ENCODE assay signal across 8 cellular contexts in the genomic region with DNA sequence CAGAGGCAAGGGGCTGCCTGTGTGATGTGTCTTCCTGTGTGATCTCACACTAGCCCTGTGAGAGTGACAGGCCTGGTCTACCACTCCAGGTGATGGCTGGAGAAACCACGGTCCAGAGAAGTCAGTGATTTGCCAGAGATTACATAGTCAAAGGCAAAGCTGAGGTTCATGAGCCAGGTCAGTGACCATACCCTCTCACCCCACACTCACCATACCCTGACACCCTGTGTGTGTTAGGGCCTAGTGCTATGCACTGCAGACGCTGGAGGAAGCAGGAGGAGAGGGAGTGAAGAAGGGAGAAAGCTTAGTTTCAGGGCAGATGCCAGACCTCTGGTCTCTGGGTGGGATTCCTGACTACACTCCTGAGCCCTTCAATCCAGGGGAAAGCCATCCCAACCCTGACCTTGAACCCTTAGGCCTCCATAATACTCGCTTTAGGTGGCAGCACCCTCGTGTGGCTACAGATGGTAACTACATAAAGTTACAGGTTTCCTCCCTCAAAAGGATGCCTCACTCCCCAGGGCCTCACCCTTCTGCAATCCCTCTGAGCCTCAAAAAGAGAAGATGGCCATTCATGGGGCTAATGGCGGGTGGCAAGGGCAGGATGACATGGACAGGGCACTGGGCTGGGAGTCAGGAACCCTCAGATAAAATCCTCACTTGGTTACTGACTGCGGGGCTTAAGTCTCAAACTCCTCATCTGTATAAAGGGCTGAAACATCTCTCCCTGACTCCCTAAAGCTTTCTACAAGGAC. TPM values are rescaled to one million over a fixed set of nuclear protein-coding genes. Genes with fewer than 3 reads are reported as not detected.
DNase-seq lines count a peak whose midpoint lies in the region; ATAC-seq and TF ChIP-seq lines count a peak whose summit lies in the region.

No MANE protein-coding gene starts in this region.

- H3K27ac ChIP-seq in 22Rv1, result peak overlapping the region; percentile 27; the same call in 1 of the 2 replicates
- peak overlapping the region; percentile 49 for H3K27ac ChIP-seq in epithelial cell of prostate

- no peaks in the 10 kb centered on the region for H3K4me1 Mint-ChIP-seq in activated CD4-positive, alpha-beta memory T cell treated with anti-CD3 and anti-CD28 coated beads for 36 hours (ENCODE audit: low read depth)
- H3K4me1 Mint-ChIP-seq in naive thymus-derived CD8-positive, alpha-beta T cell, result peaks cover 0 to 11% (median 5%) of the 10 kb centered on the region in 4 donors

- POLR2A ChIA-PET in activated CD4-positive, alpha-beta memory T cell treated with anti-CD3 and anti-CD28 coated beads for 36 hours (lab: Charles Lee), result interaction anchor here (1.8 kb wide), 1 partner anchor 127 kb away, joined by 4 read pairs; no protein-coding TSS in a partner anchor
- POLR2A ChIA-PET in naive thymus-derived CD8-positive, alpha-beta T cell (lab: Charles Lee), result interaction anchor here (1.2 to 1.7 kb wide), 2 partner anchors 10 to 150 kb away, joined by 3 to 5 read pairs; no protein-coding TSS in a partner anchor

- DNase-seq in GM12865 (ENCODE audit: low read depth), result peak; percentile 52
- DNase-seq in NCI-H2227 (lab: John Stamatoyannopoulos, UW; ENCODE audit: unreplicated experiment), result peak; percentile 68
- DNase-seq in activated CD4-positive, alpha-beta memory T cell treated with anti-CD3 and anti-CD28 coated beads for 36 hours, result peak; percentile 60
- no peak for DNase-seq in epithelial cell of prostate (ENCODE audit: low read depth, low spot score)
- peak in 7 of 10 donors; percentile 31 to 46 (median 38) for DNase-seq in naive thymus-derived CD8-positive, alpha-beta T cell
- no peak for DNase-seq in middle frontal gyrus (ENCODE audit: extremely low spot score, low spot score)

- TF ChIP-seq CTCF in 22Rv1 (IDR thresholded peaks at IDR 0.05) (peak; percentile 85), GM12865 (IDR thresholded peaks at IDR 0.05; ENCODE audit: insufficient read depth, low read depth, low read length, missing control alignments) (peak; percentile 72)

- no peak overlapping the region for H3K4me3 ChIP-seq in GM12865 (ENCODE audit: low read depth, low read length)

- no peaks in the 10 kb centered on the region for H3K9me3 Mint-ChIP-seq in activated CD4-positive, alpha-beta memory T cell treated with anti-CD3 and anti-CD28 coated beads for 36 hours
- no peaks in the 10 kb centered on the region for H3K9me3 Mint-ChIP-seq in naive thymus-derived CD8-positive, alpha-beta T cell

- no peaks in the 10 kb centered on the region for H3K27me3 Mint-ChIP-seq in activated CD4-positive, alpha-beta memory T cell treated with anti-CD3 and anti-CD28 coated beads for 36 hours
- H3K27me3 Mint-ChIP-seq in naive thymus-derived CD8-positive, alpha-beta T cell, result peaks cover 0 to 2% (median 0%) of the 10 kb centered on the region in 5 donors

- no peak overlapping the region for H3K27ac Mint-ChIP-seq in activated CD4-positive, alpha-beta memory T cell treated with anti-CD3 and anti-CD28 coated beads for 36 hours
- peak overlapping the region in 5 of 10 donors; percentile 49 to 80 (median 64) for H3K27ac Mint-ChIP-seq in naive thymus-derived CD8-positive, alpha-beta T cell

- peaks cover 10% of the 10 kb centered on the region for H3K36me3 Mint-ChIP-seq in activated CD4-positive, alpha-beta memory T cell treated with anti-CD3 and anti-CD28 coated beads for 36 hours
- peaks cover 0 to 34% (median 4%) of the 10 kb centered on the region in 3 donors for H3K36me3 Mint-ChIP-seq in naive thymus-derived CD8-positive, alpha-beta T cell

- H3K4me3 Mint-ChIP-seq in activated CD4-positive, alpha-beta memory T cell treated with anti-CD3 and anti-CD28 coated beads for 36 hours, result no peak overlapping the region
- H3K4me3 Mint-ChIP-seq in naive thymus-derived CD8-positive, alpha-beta T cell, result peak overlapping the region in 2 of 10 donors; percentile 24 to 25

- intact Hi-C loops in activated CD4-positive, alpha-beta memory T cell treated with anti-CD3 and anti-CD28 coated beads for 36 hours (cut with micrococcal nuclease), result loop anchor here (1.0 kb wide), 3 partner anchors 128 to 210 kb away; no protein-coding TSS in a partner anchor

- CTCF ChIA-PET in activated CD4-positive, alpha-beta memory T cell treated with anti-CD3 and anti-CD28 coated beads for 36 hours (lab: Charles Lee), result interaction anchor here (0.6 to 11.8 kb wide), 14 partner anchors 10 to 222 kb away, joined by 3 to 122 read pairs (median 6); no protein-coding TSS in a partner anchor

- ATAC-seq in naive thymus-derived CD8-positive, alpha-beta T cell, result peak; percentile 65 to 69
- ATAC-seq in GM21576 (IDR thresholded peaks at IDR 0.05; ENCODE audit: unreplicated experiment), result no peak

RNA-seq across cellular contexts. Expression of a gene that starts 20.8 kb away (rescaled TPM):
- under 1 TPM; 0.12 to 0.17 TPM for total RNA-seq in activated CD4-positive, alpha-beta memory T cell treated with anti-CD3 and anti-CD28 coated beads for 36 hours
- total RNA-seq in naive thymus-derived CD8-positive, alpha-beta T cell, result under 1 TPM; 0.16 to 0.66 TPM
- not detected for polyA plus RNA-seq in naive thymus-derived CD8-positive, alpha-beta T cell

Comparison
In these comparisons a context has a peak if more than half of its experiments do, and no peak if none do; other contexts are left out.
1. DNase-seq: peak in GM12865 (single experiment), NCI-H2227 (single experiment), activated CD4-positive, alpha-beta memory T cell treated with anti-CD3 and anti-CD28 coated beads for 36 hours (single experiment) and naive thymus-derived CD8-positive, alpha-beta T cell (7 of 10); none in epithelial cell of prostate (single experiment) and middle frontal gyrus (single experiment).